In genomic region chr19:41420101-41420880, GRCh38 we compare ENCODE assay signal across 14 cellular contexts. TPM values are rescaled to one million over a fixed set of nuclear protein-coding genes. Genes with fewer than 3 reads are reported as not detected.
A peak's percentile ranks its signal among the peaks of the same experiment; 100 is the strongest.
DNase-seq lines count a peak whose midpoint lies in the region; ATAC-seq and TF ChIP-seq lines count a peak whose summit lies in the region.
"Had no signal": no experiment of that assay in that cellular context is flagged by ENCODE, and none has a peak within 500 bp of the region (broad histone marks: within the 10 kb centered on the region; RNA-seq: fewer than 3 reads in every experiment).

No MANE protein-coding gene starts in this region.

- intact Hi-C loops in spleen (cut with DNase I; ENCODE audit: low total_unique reads): no loop called here

- ATAC-seq in HG03439 (IDR thresholded peaks at IDR 0.05; ENCODE audit: unreplicated experiment): no peak

- H3K27ac ChIP-seq in HL-60 (replicated peaks): peak overlapping the region; percentile 98
- peak overlapping the region in 7 of 8 donors; percentile 68 to 93 (median 79) for H3K27ac ChIP-seq in spleen

- H3K4me1 ChIP-seq in spleen: peaks cover 0 to 86% (median 25%) of the 10 kb centered on the region in 6 donors

- H3K27me3 ChIP-seq in HL-60 (ENCODE audit: insufficient read depth, poor library complexity, severe bottlenecking) (no peaks in the 10 kb centered on the region), spleen (replicated peaks in 1 of 7) (no peaks in the 10 kb centered on the region)

- no peak overlapping the region for H3K4me3 ChIP-seq in HL-60 (replicated peaks; ENCODE audit: insufficient read depth, low read length)
- H3K4me3 ChIP-seq in spleen: peak overlapping the region in 1 of 8 donors; percentile 32

- DNase-seq in HL-60 (ENCODE audit: low read depth in 1 of 2, low spot score in 1 of 2) (peak in 1 of 2 experiments; percentile 90), NOMO-1 treated with dmso at 0.1 percent for 144 hours (lab: John Stamatoyannopoulos, UW; ENCODE audit: unreplicated experiment) (peak; percentile 73), globus pallidus (ENCODE audit: low spot score) (peak; percentile 56), spleen (no peak), epidermal melanocyte (ENCODE audit: insufficient read length, low spot score) (no peak)
- DNase-seq in stimulated activated CD4-positive, alpha-beta T cell treated with anti-CD3 and anti-CD28 coated beads, Interleukin-1b, Interleukin-23, amount 100 ng/mL, for 48 hours: no peak
- DNase-seq: CD4-positive, alpha-beta T cell; NCI-H1417 treated with DMSO at 0.1 percent for 48 hours; NCI-H748 treated with DMSO at 0.1 percent for 48 hours; SHP77 treated with DMSO at 0.1 percent for 48 hours; stimulated activated CD4-positive, alpha-beta T cell treated with anti-CD3 and anti-CD28 coated beads, Interleukin-2, amount 100 ng/mL, for 24 hours; stimulated activated CD8-positive, alpha-beta memory T cell treated with anti-CD3 and anti-CD28 coated beads, Interleukin-4, amount 100 ng/mL, for 48 hours had no signal

- no peaks in the 10 kb centered on the region for H3K9me3 ChIP-seq in spleen

- TF ChIP-seq CTCF in HL-60 (IDR thresholded peaks at IDR 0.05; ENCODE audit: insufficient read depth, low read length) (no peak), spleen (IDR thresholded peaks at IDR 0.05 in 8 of 11, conservative IDR thresholded peaks at IDR 0.05 in 3 of 11) (no peak)

- TF ChIP-seq POLR2A in spleen (IDR thresholded peaks at IDR 0.05): no peak

- WGBS in spleen, 5 donors: 28 to 37% (median 35%) methylated on average over 8 of the region's 8 CpGs

- H3K36me3 ChIP-seq in spleen: peaks cover 0 to 100% (median 81%) of the 10 kb centered on the region in 6 donors

RNA-seq across cellular contexts. Expression of gene B3GNT8, which starts 6.9 kb away (rescaled TPM):
- 10 to 100 TPM in 6 of 7 donors, 1 to 10 TPM in 1; 7.0 to 30.3 (median 11.4) TPM for total RNA-seq in spleen
- polyA plus RNA-seq in spleen: 1 to 10 TPM; 1.8 to 9.8 (median 4.0) TPM

RNA-seq across cellular contexts. Expression of gene DMAC2, which starts 19.4 kb away (rescaled TPM):
- total RNA-seq in spleen: 10 to 100 TPM; 25.6 to 34.4 (median 30.4) TPM
- 10 to 100 TPM; 19.2 to 36.5 (median 27.7) TPM for polyA plus RNA-seq in spleen

RNA-seq across cellular contexts. Expression of gene ERICH4, which starts 22.7 kb away (rescaled TPM):
- under 1 TPM in 1 of 7 donors, not detected in 6; 0.65 TPM for total RNA-seq in spleen
- polyA plus RNA-seq in spleen: not detected
- total RNA-seq: CD4-positive, alpha-beta T cell; glomerular endothelial cell had no signal

RNA-seq across cellular contexts. Expression of gene BCKDHA, which starts 22.7 kb away (rescaled TPM):
- 10 to 100 TPM; 10.3 to 55.6 (median 28.3) TPM for total RNA-seq in spleen
- polyA plus RNA-seq in spleen: 10 to 100 TPM; 28.0 to 34.9 (median 29.9) TPM

RNA-seq across cellular contexts. Expression of gene EXOSC5, which starts 23.1 kb away (rescaled TPM):
- total RNA-seq in spleen: 10 to 100 TPM; 10.1 to 21.0 (median 14.0) TPM
- 10 to 100 TPM; 32.1 to 53.8 (median 42.3) TPM for polyA plus RNA-seq in spleen

Comparison
In these comparisons a context has a peak if more than half of its experiments do, and no peak if none do; other contexts are left out.
1. DNase-seq: peak in NOMO-1 treated with dmso at 0.1 percent for 144 hours (single experiment) and globus pallidus (single experiment); none in spleen (single experiment), epidermal melanocyte (single experiment) and stimulated activated CD4-positive, alpha-beta T cell treated with anti-CD3 and anti-CD28 coated beads, Interleukin-1b, Interleukin-23, amount 100 ng/mL, for 48 hours (single experiment).